In the genomic region with DNA sequence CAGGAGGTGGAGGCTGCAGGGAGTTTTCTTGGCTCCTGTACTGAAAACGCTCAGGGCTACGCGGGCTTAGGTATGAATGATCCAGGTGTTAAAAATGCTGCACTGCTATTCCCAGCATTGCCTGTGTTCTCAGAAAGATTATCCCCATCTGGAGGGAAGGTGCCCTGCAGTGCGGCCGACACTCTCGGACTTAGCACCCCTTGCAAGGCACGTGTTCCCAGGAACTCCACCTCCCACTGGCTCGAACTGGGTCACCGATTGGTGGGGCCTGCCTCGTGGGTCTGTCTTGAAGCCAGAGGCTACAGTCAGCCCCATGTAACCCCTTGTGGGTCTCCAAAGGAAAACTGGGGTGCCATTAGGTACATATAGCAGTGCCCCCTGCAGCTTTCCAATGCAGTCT, we compare ENCODE assay signal across 1 cellular context.
TF ChIP-seq lines count a peak whose summit lies in the region.

No MANE protein-coding gene starts in this region.

TF ChIP-seq in HepG2, 621 proteins besides CTCF, POLR2A, EP300 and RAD21 (continued from another document and continues in another):
- TF ChIP-seq ETV5 (CRISPR knock-in tag; IDR thresholded peaks at IDR 0.05; ENCODE audit: borderline replicate concordance), result no peak
- no peak for TF ChIP-seq SP4 (CRISPR knock-in tag; IDR thresholded peaks at IDR 0.05)
- no peak for TF ChIP-seq ZBTB3 (CRISPR knock-in tag; IDR thresholded peaks at IDR 0.05; ENCODE audit: borderline replicate concordance, low read depth)
- TF ChIP-seq ZBTB7A (CRISPR knock-in tag; IDR thresholded peaks at IDR 0.05), result no peak
- no peak for TF ChIP-seq MED1 (CRISPR knock-in tag; IDR thresholded peaks at IDR 0.05)
- TF ChIP-seq, protein P1, sequence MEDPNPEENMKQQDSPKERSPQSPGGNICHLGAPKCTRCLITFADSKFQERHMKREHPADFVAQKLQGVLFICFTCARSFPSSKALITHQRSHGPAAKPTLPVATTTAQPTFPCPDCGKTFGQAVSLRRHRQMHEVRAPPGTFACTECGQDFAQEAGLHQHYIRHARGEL (CRISPR knock-in tag; IDR thresholded peaks at IDR 0.05), result no peak
- no peak for TF ChIP-seq ATF3 (CRISPR knock-in tag; IDR thresholded peaks at IDR 0.05)
- TF ChIP-seq ETV6 (CRISPR knock-in tag; conservative IDR thresholded peaks at IDR 0.05), result no peak
- no peak for TF ChIP-seq EED (CRISPR knock-in tag; IDR thresholded peaks at IDR 0.05)
- TF ChIP-seq ZXDC (CRISPR knock-in tag; IDR thresholded peaks at IDR 0.05), result no peak
- no peak for TF ChIP-seq ZNF33B (CRISPR knock-in tag; IDR thresholded peaks at IDR 0.05)
- TF ChIP-seq BRF2 (CRISPR knock-in tag; IDR thresholded peaks at IDR 0.05), result no peak
- TF ChIP-seq MTF2 (CRISPR knock-in tag; IDR thresholded peaks at IDR 0.05; ENCODE audit: borderline replicate concordance), result no peak
- TF ChIP-seq MEIS2 (CRISPR knock-in tag; IDR thresholded peaks at IDR 0.05), result no peak
- TF ChIP-seq ARNT (IDR thresholded peaks at IDR 0.05), result no peak
- no peak for TF ChIP-seq RBM22 (optimal IDR thresholded peaks at IDR 0.05; ENCODE audit: low read length)
- no peak for TF ChIP-seq FLYWCH1 (CRISPR knock-in tag; IDR thresholded peaks at IDR 0.05)
- TF ChIP-seq PBX2 (CRISPR knock-in tag; IDR thresholded peaks at IDR 0.05), result no peak
- no peak for TF ChIP-seq PHF8 (CRISPR knock-in tag; IDR thresholded peaks at IDR 0.05)
- no peak for TF ChIP-seq THAP8 (CRISPR knock-in tag; IDR thresholded peaks at IDR 0.05; ENCODE audit: borderline replicate concordance)
- TF ChIP-seq YY1 (IDR thresholded peaks at IDR 0.05; ENCODE audit: insufficient read depth, insufficient replicate concordance, low read depth, low read length), result no peak
- no peak for TF ChIP-seq HCFC1 (IDR thresholded peaks at IDR 0.05; ENCODE audit: low read depth, low read length)
- TF ChIP-seq RNF2 (conservative IDR thresholded peaks at IDR 0.05; ENCODE audit: low read depth), result peak; percentile 88
- TF ChIP-seq ZNF839 (CRISPR knock-in tag; IDR thresholded peaks at IDR 0.05; ENCODE audit: borderline replicate concordance), result no peak
- no peak for TF ChIP-seq ZNF580 (CRISPR knock-in tag; IDR thresholded peaks at IDR 0.05; ENCODE audit: borderline replicate concordance, low read depth)
- no peak for TF ChIP-seq ZNF275 (CRISPR knock-in tag; IDR thresholded peaks at IDR 0.05; ENCODE audit: borderline replicate concordance)
- peak; percentile 80 for TF ChIP-seq BORCS8-MEF2B (CRISPR knock-in tag; IDR thresholded peaks at IDR 0.05)
- no peak for TF ChIP-seq PCBP1 (IDR thresholded peaks at IDR 0.05; ENCODE audit: borderline replicate concordance, low read depth, low read length)
- no peak for TF ChIP-seq PLRG1 (conservative IDR thresholded peaks at IDR 0.05)
- TF ChIP-seq ZNF792 (CRISPR knock-in tag; IDR thresholded peaks at IDR 0.05), result no peak
- TF ChIP-seq ZNF274 (CRISPR knock-in tag; IDR thresholded peaks at IDR 0.05), result no peak
- peak; percentile 64 for TF ChIP-seq HNF4A (CRISPR knock-in tag; IDR thresholded peaks at IDR 0.05)
- TF ChIP-seq ZBTB43 (CRISPR knock-in tag; conservative IDR thresholded peaks at IDR 0.05), result no peak
- 0 out of 2 replicates have a peak, but pooled peaks have one; percentile 25 for TF ChIP-seq ZNF691 (CRISPR knock-in tag; IDR thresholded peaks at IDR 0.05; ENCODE audit: borderline replicate concordance, low read depth)
- no peak for TF ChIP-seq CBX1 (IDR thresholded peaks at IDR 0.05; ENCODE audit: low read depth)
- peak; percentile 77 for TF ChIP-seq BHLHE40 (IDR thresholded peaks at IDR 0.05; ENCODE audit: low read length)
- TF ChIP-seq ATAD3A (CRISPR knock-in tag; IDR thresholded peaks at IDR 0.05), result no peak
- TF ChIP-seq SNAPC5 (CRISPR knock-in tag; IDR thresholded peaks at IDR 0.05; ENCODE audit: borderline replicate concordance), result no peak
- no peak for TF ChIP-seq CHCHD3 (CRISPR knock-in tag; IDR thresholded peaks at IDR 0.05)
- TF ChIP-seq, protein P2, sequence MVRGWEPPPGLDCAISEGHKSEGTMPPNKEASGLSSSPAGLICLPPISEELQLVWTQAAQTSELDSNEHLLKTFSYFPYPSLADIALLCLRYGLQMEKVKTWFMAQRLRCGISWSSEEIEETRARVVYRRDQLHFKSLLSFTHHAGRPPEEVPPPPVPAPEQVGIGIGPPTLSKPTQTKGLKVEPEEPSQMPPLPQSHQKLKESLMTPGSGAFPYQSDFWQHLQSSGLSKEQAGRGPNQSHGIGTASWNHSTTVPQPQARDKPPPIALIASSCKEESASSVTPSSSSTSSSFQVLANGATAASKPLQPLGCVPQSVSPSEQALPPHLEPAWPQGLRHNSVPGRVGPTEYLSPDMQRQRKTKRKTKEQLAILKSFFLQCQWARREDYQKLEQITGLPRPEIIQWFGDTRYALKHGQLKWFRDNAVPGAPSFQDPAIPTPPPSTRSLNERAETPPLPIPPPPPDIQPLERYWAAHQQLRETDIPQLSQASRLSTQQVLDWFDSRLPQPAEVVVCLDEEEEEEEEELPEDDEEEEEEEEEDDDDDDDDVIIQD (CRISPR knock-in tag; IDR thresholded peaks at IDR 0.05; ENCODE audit: low read depth), result no peak
- no peak for TF ChIP-seq ZFP36L2 (CRISPR knock-in tag; IDR thresholded peaks at IDR 0.05)
- TF ChIP-seq MIXL1 (CRISPR knock-in tag; IDR thresholded peaks at IDR 0.05), result no peak
- TF ChIP-seq ZNF781 (CRISPR knock-in tag; IDR thresholded peaks at IDR 0.05; ENCODE audit: borderline replicate concordance, not compliant biosample characterization), result peak; percentile 53
- no peak for TF ChIP-seq ZNF335 (CRISPR knock-in tag; IDR thresholded peaks at IDR 0.05)
- no peak for TF ChIP-seq NAIF1 (CRISPR knock-in tag; IDR thresholded peaks at IDR 0.05; ENCODE audit: borderline replicate concordance)
- TF ChIP-seq EZH2 (conservative IDR thresholded peaks at IDR 0.05; ENCODE audit: low read depth, low read length), result no peak
- TF ChIP-seq ZBTB2 (CRISPR knock-in tag; IDR thresholded peaks at IDR 0.05; ENCODE audit: low read depth), result no peak
